8 cellular contexts compared by ENCODE assay signal in the genomic region with DNA sequence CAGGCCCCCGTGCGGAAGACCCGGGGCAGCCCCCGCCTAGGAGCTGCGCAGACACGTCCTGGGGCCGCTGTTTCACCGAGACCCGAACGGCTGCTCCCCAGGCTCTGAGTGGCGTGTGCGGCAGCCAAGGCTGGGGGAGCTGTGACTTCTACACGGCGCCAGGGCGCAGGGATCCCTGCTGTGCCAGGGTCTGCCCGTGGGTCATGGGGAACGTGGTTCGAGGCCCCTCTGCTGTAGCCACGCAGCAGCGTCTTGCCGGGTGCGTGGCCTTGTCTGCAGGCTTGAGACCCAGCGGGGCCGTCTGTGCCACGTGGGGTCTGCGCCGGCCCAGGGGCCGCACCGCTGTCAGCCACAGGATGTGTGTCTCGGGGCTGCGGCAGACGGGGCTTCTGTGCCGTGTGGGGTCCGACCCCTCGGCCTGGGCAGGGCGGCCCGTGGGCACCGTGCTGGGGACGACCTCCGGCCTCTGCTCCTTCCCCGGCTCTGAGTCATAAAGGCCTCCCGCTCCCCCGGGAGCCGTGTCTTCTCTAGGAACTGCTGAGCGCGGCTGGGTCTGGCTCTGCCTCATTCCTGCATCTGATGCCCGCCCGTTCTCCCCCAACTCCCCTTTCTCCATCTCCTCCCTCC. TPM values are rescaled to one million over a fixed set of nuclear protein-coding genes. Genes with fewer than 3 reads are reported as not detected.
DNase-seq lines count a peak whose midpoint lies in the region; ATAC-seq and TF ChIP-seq lines count a peak whose summit lies in the region.

No MANE protein-coding gene starts in this region.

- no peaks in the 10 kb centered on the region for H3K9me3 Mint-ChIP-seq in activated T-helper 1 cell treated with anti-CD3 and anti-CD28 coated beads, Interleukin-12 subunit alpha, Interleukin-12 subunit beta, Interleukin-2, Interleukin-4 antibody, amounts not matched to agents 30 ng/mL and 10 ng/mL and 1 ng/mL, durations not matched to agents 14 hours and 24 hours and 36 hours

- H3K4me3 ChIP-seq in right atrium auricular region (peak overlapping the region in 1 of 2 donors; percentile 28), astrocyte of the spinal cord (ENCODE audit: low read depth, low read length) (no peak overlapping the region), lung (no peak overlapping the region)

- H3K27me3 ChIP-seq in right atrium auricular region = no peaks in the 10 kb centered on the region
- no peaks in the 10 kb centered on the region for H3K27me3 ChIP-seq in lung (ENCODE audit: control insufficient read depth, insufficient read depth)

- TF ChIP-seq CTCF in right atrium auricular region (IDR thresholded peaks at IDR 0.05) (no peak), astrocyte of the spinal cord (IDR thresholded peaks at IDR 0.05; ENCODE audit: low read depth, low read length) (no peak), lung (IDR thresholded peaks at IDR 0.05; ENCODE audit: control extremely low read depth, extremely low read depth) (no peak)

- ATAC-seq in Right ventricle myocardium superior (ENCODE audit: poor library complexity) (peak; percentile 52), lung (ENCODE audit: insufficient read depth, low FRiP score) (peak; percentile 45), GM19452 (IDR thresholded peaks at IDR 0.05; ENCODE audit: unreplicated experiment) (no peak)

- 5 to 23% methylated on average over 46 to 48 of the region's 48 CpGs for WGBS in lung, 2 donors

- in situ Hi-C loops in astrocyte of the spinal cord (cut with HindIII; ENCODE audit: low sequenced_read_pairs) = no loop called here

- H3K4me1 Mint-ChIP-seq in activated T-helper 1 cell treated with anti-CD3 and anti-CD28 coated beads, Interleukin-12 subunit alpha, Interleukin-12 subunit beta, Interleukin-2, Interleukin-4 antibody, amounts not matched to agents 30 ng/mL and 10 ng/mL and 1 ng/mL, durations not matched to agents 14 hours and 24 hours and 36 hours (ENCODE audit: low read depth) = no peaks in the 10 kb centered on the region

- intact Hi-C loops in Right ventricle myocardium superior (cut with DNase I) = no loop called here
- intact Hi-C loops in activated T-helper 1 cell treated with anti-CD3 and anti-CD28 coated beads, Interleukin-12 subunit alpha, Interleukin-12 subunit beta, Interleukin-2, Interleukin-4 antibody, amounts not matched to agents 30 ng/mL and 10 ng/mL and 1 ng/mL, durations not matched to agents 14 hours and 24 hours and 36 hours (cut with micrococcal nuclease) = no loop called here

- H3K27ac Mint-ChIP-seq in activated T-helper 1 cell treated with anti-CD3 and anti-CD28 coated beads, Interleukin-12 subunit alpha, Interleukin-12 subunit beta, Interleukin-2, Interleukin-4 antibody, amounts not matched to agents 30 ng/mL and 10 ng/mL and 1 ng/mL, durations not matched to agents 14 hours and 24 hours and 36 hours = no peak overlapping the region

- peaks cover 0 to 14% of the 10 kb centered on the region in 2 donors for H3K4me1 ChIP-seq in right atrium auricular region
- H3K4me1 ChIP-seq in lung (ENCODE audit: control insufficient read depth in 2 of 2, insufficient read depth in 2 of 2, low read length in 2 of 2) = peaks cover 0 to 4% of the 10 kb centered on the region in 2 donors

- H3K9me3 ChIP-seq in right atrium auricular region = no peaks in the 10 kb centered on the region
- peaks cover 0 to 2% of the 10 kb centered on the region in 2 donors for H3K9me3 ChIP-seq in lung (ENCODE audit: control insufficient read depth in 2 of 2, insufficient read depth in 1 of 2, low read length in 1 of 2)

- H3K36me3 ChIP-seq in right atrium auricular region = peaks cover 10% of the 10 kb centered on the region
- H3K36me3 ChIP-seq in lung (ENCODE audit: control insufficient read depth in 2 of 2, insufficient read depth in 2 of 2, low read length in 2 of 2) = peaks cover 4 to 16% of the 10 kb centered on the region in 2 donors

- H3K27ac ChIP-seq in right atrium auricular region (peak overlapping the region in 1 of 2 donors; percentile 31), lung (ENCODE audit: low read depth in 1 of 2, low read length in 1 of 2) (no peak overlapping the region)

- H3K4me3 Mint-ChIP-seq in activated T-helper 1 cell treated with anti-CD3 and anti-CD28 coated beads, Interleukin-12 subunit alpha, Interleukin-12 subunit beta, Interleukin-2, Interleukin-4 antibody, amounts not matched to agents 30 ng/mL and 10 ng/mL and 1 ng/mL, durations not matched to agents 14 hours and 24 hours and 36 hours = no peak overlapping the region

- no peaks in the 10 kb centered on the region for H3K27me3 Mint-ChIP-seq in activated T-helper 1 cell treated with anti-CD3 and anti-CD28 coated beads, Interleukin-12 subunit alpha, Interleukin-12 subunit beta, Interleukin-2, Interleukin-4 antibody, amounts not matched to agents 30 ng/mL and 10 ng/mL and 1 ng/mL, durations not matched to agents 14 hours and 24 hours and 36 hours (ENCODE audit: insufficient read depth)

- peak; percentile 59 for DNase-seq in Right ventricle myocardium superior
- DNase-seq in right atrium auricular region (ENCODE audit: low spot score) = no peak
- DNase-seq in astrocyte of the spinal cord (ENCODE audit: low read depth, low spot score) = peak; percentile 36
- no peak for DNase-seq in lung (ENCODE audit: low spot score)
- no peak for DNase-seq in activated T-helper 1 cell treated with anti-CD3 and anti-CD28 coated beads, Interleukin-12 subunit alpha, Interleukin-12 subunit beta, Interleukin-2, Interleukin-4 antibody, amounts not matched to agents 30 ng/mL and 10 ng/mL and 1 ng/mL, durations not matched to agents 14 hours and 24 hours and 36 hours (ENCODE audit: low spot score)
- no peak for DNase-seq in amygdala (lab: John Stamatoyannopoulos, UW)
- DNase-seq in effector CD4-positive, alpha-beta T cell = no peak

- H3K36me3 Mint-ChIP-seq in activated T-helper 1 cell treated with anti-CD3 and anti-CD28 coated beads, Interleukin-12 subunit alpha, Interleukin-12 subunit beta, Interleukin-2, Interleukin-4 antibody, amounts not matched to agents 30 ng/mL and 10 ng/mL and 1 ng/mL, durations not matched to agents 14 hours and 24 hours and 36 hours (ENCODE audit: low read depth) = peaks cover 3% of the 10 kb centered on the region

RNA-seq across cellular contexts. Expression of a gene that starts 12.7 kb away (rescaled TPM):
- total RNA-seq in Right ventricle myocardium superior (50.8 TPM), right atrium auricular region (10 to 100 TPM; 44.6 to 52.1 TPM), lung (10 to 100 TPM; 11.8 to 79.1 TPM)
- polyA plus RNA-seq in lung = 10 to 100 TPM; 58.7 to 60.5 TPM
- total RNA-seq in activated T-helper 1 cell treated with anti-CD3 and anti-CD28 coated beads, Interleukin-12 subunit alpha, Interleukin-12 subunit beta, Interleukin-2, Interleukin-4 antibody, amounts not matched to agents 30 ng/mL and 10 ng/mL and 1 ng/mL, durations not matched to agents 14 hours and 24 hours and 36 hours = 68.3 and 69.5 TPM in 2 replicates

RNA-seq across cellular contexts. Expression of a gene that starts 50.1 kb away (rescaled TPM):
- 5.1 TPM for total RNA-seq in Right ventricle myocardium superior
- total RNA-seq in right atrium auricular region = 1 to 10 TPM; 2.2 to 3.0 TPM
- total RNA-seq in lung = 10 to 100 TPM; 22.2 to 34.2 TPM
- polyA plus RNA-seq in lung = 10 to 100 TPM; 13.4 to 41.5 TPM
- 53.3 and 55.0 TPM in 2 replicates for total RNA-seq in activated T-helper 1 cell treated with anti-CD3 and anti-CD28 coated beads, Interleukin-12 subunit alpha, Interleukin-12 subunit beta, Interleukin-2, Interleukin-4 antibody, amounts not matched to agents 30 ng/mL and 10 ng/mL and 1 ng/mL, durations not matched to agents 14 hours and 24 hours and 36 hours

RNA-seq across cellular contexts. Expression of a gene that starts 55.4 kb away (rescaled TPM):
- 154 TPM for total RNA-seq in Right ventricle myocardium superior
- 10 to 100 TPM; 58.6 to 70.1 TPM for total RNA-seq in right atrium auricular region
- total RNA-seq in lung = 10 to 100 TPM; 12.3 to 18.8 TPM
- polyA plus RNA-seq in lung = 10 to 100 TPM in 1 of 2 donors, 1 to 10 TPM in 1; 7.8 to 21.0 TPM
- total RNA-seq in activated T-helper 1 cell treated with anti-CD3 and anti-CD28 coated beads, Interleukin-12 subunit alpha, Interleukin-12 subunit beta, Interleukin-2, Interleukin-4 antibody, amounts not matched to agents 30 ng/mL and 10 ng/mL and 1 ng/mL, durations not matched to agents 14 hours and 24 hours and 36 hours = 43.2 and 44.1 TPM in 2 replicates

Comparison
In these comparisons a context has a peak if more than half of its experiments do, and no peak if none do; other contexts are left out.
1. DNase-seq: peak in Right ventricle myocardium superior (single experiment) and astrocyte of the spinal cord (single experiment); none in right atrium auricular region (single experiment), lung (single experiment), activated T-helper 1 cell treated with anti-CD3 and anti-CD28 coated beads, Interleukin-12 subunit alpha, Interleukin-12 subunit beta, Interleukin-2, Interleukin-4 antibody, amounts not matched to agents 30 ng/mL and 10 ng/mL and 1 ng/mL, durations not matched to agents 14 hours and 24 hours and 36 hours (single experiment), amygdala (0 of 56) and effector CD4-positive, alpha-beta T cell (single experiment).